In the genomic region with DNA sequence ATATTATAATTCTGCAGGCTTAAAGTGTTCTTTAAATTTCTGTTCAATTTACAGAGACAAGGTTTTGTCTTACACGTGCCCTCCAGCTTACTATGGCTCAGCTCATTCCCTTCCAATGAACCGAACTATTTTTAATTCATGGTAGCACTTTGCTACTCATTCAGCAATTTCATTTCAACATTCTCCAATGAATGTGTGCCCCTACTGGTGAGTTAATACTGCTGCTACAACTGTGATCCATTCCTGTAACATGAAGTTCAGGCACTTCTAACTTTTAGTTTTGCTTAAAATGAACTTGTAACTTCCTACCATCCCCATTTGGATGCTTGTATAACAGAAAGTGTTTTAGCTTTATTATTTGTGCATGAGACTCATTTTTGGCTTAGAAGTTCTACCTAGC, we compare ENCODE assay signal across 12 cellular contexts.
DNase-seq lines count a peak whose midpoint lies in the region; TF ChIP-seq lines count a peak whose summit lies in the region.
"Had no signal": no experiment of that assay in that cellular context is flagged by ENCODE, and none has a peak within 500 bp of the region (broad histone marks: within the 10 kb centered on the region; RNA-seq: fewer than 3 reads in every experiment).

No MANE protein-coding gene starts in this region.

- CTCF ChIA-PET in mammary epithelial cell (lab: Charles Lee; ENCODE audit: low non-redundant PET), result interaction anchor here (0.7 to 0.8 kb wide), 2 partner anchors 275 to 326 kb away, joined by 3 to 6 read pairs; no protein-coding TSS in a partner anchor

- no peaks in the 10 kb centered on the region for H3K27me3 ChIP-seq in MM.1S (replicated peaks; ENCODE audit: insufficient read depth, low read length)
- no peaks in the 10 kb centered on the region for H3K27me3 ChIP-seq in mammary epithelial cell (ENCODE audit: insufficient read depth, low read length)

- H3K4me3 Mint-ChIP-seq in progenitor cell of endocrine pancreas (ENCODE audit: low read depth), result no peak overlapping the region
- H3K4me3 Mint-ChIP-seq: activated naive CD8-positive, alpha-beta T cell treated with anti-CD3 and anti-CD28 coated beads for 36 hours had no signal

- H3K4me1 ChIP-seq in MM.1S (ENCODE audit: low read length), result no peaks in the 10 kb centered on the region
- no peaks in the 10 kb centered on the region for H3K4me1 ChIP-seq in mammary epithelial cell (ENCODE audit: insufficient read depth, low read length)
- H3K4me1 ChIP-seq: prostate gland had no signal

- intact Hi-C loops in mammary epithelial cell (cut with micrococcal nuclease), result loop anchor here (10.0 kb wide), 1 partner anchor 46 kb away; no protein-coding TSS in a partner anchor

- no peaks in the 10 kb centered on the region for H3F3A ChIP-seq in MM.1S (ENCODE audit: insufficient read depth, low read length)

- H3K27ac Mint-ChIP-seq in progenitor cell of endocrine pancreas, result no peak overlapping the region
- H3K27ac Mint-ChIP-seq: activated naive CD8-positive, alpha-beta T cell treated with anti-CD3 and anti-CD28 coated beads for 36 hours had no signal

- H3K9me3 ChIP-seq in MM.1S (replicated peaks; ENCODE audit: insufficient read depth, low read length), result no peaks in the 10 kb centered on the region
- H3K9me3 ChIP-seq in mammary epithelial cell (replicated peaks; ENCODE audit: insufficient read depth, low read length), result no peaks in the 10 kb centered on the region
- H3K9me3 ChIP-seq: prostate gland had no signal

- H2AFZ ChIP-seq in MM.1S (ENCODE audit: low read length), result no peak overlapping the region
- no peak overlapping the region for H2AFZ ChIP-seq in mammary epithelial cell (ENCODE audit: low read depth, low read length)

- in situ Hi-C loops in mammary epithelial cell (cut with MboI; ENCODE audit: low sequenced_read_pairs in 2 of 2), result no loop called here
- in situ Hi-C loops in KBM-7 (cut with MboI; ENCODE audit: low pct_unique_long_range_greater_than_20kb, low sequenced_read_pairs), result no loop called here

- DNase-seq in NCI-H748 treated with DMSO at 0.1 percent for 48 hours (lab: John Stamatoyannopoulos, UW) (peak; percentile 11), NCI-H748 (lab: John Stamatoyannopoulos, UW; ENCODE audit: unreplicated experiment) (no peak), MM.1S (peak; percentile 9), mammary epithelial cell (no peak), progenitor cell of endocrine pancreas (ENCODE audit: low spot score, unreplicated experiment) (no peak), amygdala (lab: John Stamatoyannopoulos, UW) (no peak), KBM-7 (no peak)
- DNase-seq in activated CD4-positive, alpha-beta T cell treated with anti-CD3 and anti-CD28 coated beads for 48 hours, result no peak
- DNase-seq: activated naive CD8-positive, alpha-beta T cell treated with anti-CD3 and anti-CD28 coated beads for 36 hours; stimulated activated CD4-positive, alpha-beta T cell treated with anti-CD3 and anti-CD28 coated beads, Interleukin-4, amount 100 ng/mL, for 24 hours had no signal

- no peaks in the 10 kb centered on the region for H3K36me3 Mint-ChIP-seq in progenitor cell of endocrine pancreas (ENCODE audit: insufficient read depth)
- H3K36me3 Mint-ChIP-seq: activated naive CD8-positive, alpha-beta T cell treated with anti-CD3 and anti-CD28 coated beads for 36 hours had no signal

- TF ChIP-seq CTCF in MM.1S (IDR thresholded peaks at IDR 0.05; ENCODE audit: low read length), result peak; percentile 38; the same call in 1 of the 2 replicates
- peak; percentile 18 to 42 for TF ChIP-seq CTCF in mammary epithelial cell (conservative IDR thresholded peaks at IDR 0.05 in 1 of 2, IDR thresholded peaks at IDR 0.05 in 1 of 2; ENCODE audit: extremely low read depth in 1 of 2, insufficient read depth in 1 of 2, low read depth in 1 of 2, low read length in 2 of 2)
- peak; percentile 47 for TF ChIP-seq CTCF in progenitor cell of endocrine pancreas (IDR thresholded peaks at IDR 0.05; ENCODE audit: unreplicated experiment)

- no peaks in the 10 kb centered on the region for H4K20me1 ChIP-seq in MM.1S (ENCODE audit: insufficient read depth, low read length)
- H4K20me1 ChIP-seq in mammary epithelial cell (ENCODE audit: insufficient read depth, low read length), result no peaks in the 10 kb centered on the region

- WGBS in mammary epithelial cell (ENCODE audit: low coverage, missing lambda C conversion rate), result 71% methylated on average over 2 of the region's 2 CpGs

- no peak overlapping the region for H3K9ac ChIP-seq in MM.1S (ENCODE audit: low read length)
- no peak overlapping the region for H3K9ac ChIP-seq in mammary epithelial cell (ENCODE audit: insufficient read depth, low read length)

- dilution Hi-C loops in mammary epithelial cell (cut with HindIII; ENCODE audit: low sequenced_read_pairs), result no loop called here

- BruUV-seq in mammary epithelial cell (replicated peaks; lab: Mats Ljungman, UMichigan), result no TSS peak

- H3K27ac ChIP-seq in MM.1S (ENCODE audit: low read length) (no peak overlapping the region), mammary epithelial cell (ENCODE audit: insufficient read depth, low read depth, low read length) (no peak overlapping the region)
- H3K27ac ChIP-seq: prostate gland had no signal

- H3K36me3 ChIP-seq in MM.1S (replicated peaks; ENCODE audit: insufficient read depth, low read length) (no peaks in the 10 kb centered on the region), mammary epithelial cell (ENCODE audit: insufficient read depth, low read length) (no peaks in the 10 kb centered on the region)
- H3K36me3 ChIP-seq: prostate gland had no signal

- H3K27me3 Mint-ChIP-seq in progenitor cell of endocrine pancreas, result no peaks in the 10 kb centered on the region

- H3K79me2 ChIP-seq in MM.1S (ENCODE audit: low read length) (no peaks in the 10 kb centered on the region), mammary epithelial cell (ENCODE audit: insufficient read depth, low read length) (no peaks in the 10 kb centered on the region)

- H3K4me3 ChIP-seq in MM.1S (ENCODE audit: low read length) (no peak overlapping the region), mammary epithelial cell (replicated peaks in 1 of 3; ENCODE audit: insufficient read depth in 1 of 3, low read depth in 2 of 3, low read length in 3 of 3) (no peak overlapping the region)
- H3K4me3 ChIP-seq: K562, prostate gland had no signal

- peaks cover 5% of the 10 kb centered on the region for H3K9me3 Mint-ChIP-seq in progenitor cell of endocrine pancreas (ENCODE audit: low read depth)
- H3K9me3 Mint-ChIP-seq: activated naive CD8-positive, alpha-beta T cell treated with anti-CD3 and anti-CD28 coated beads for 36 hours had no signal

- H3K4me2 ChIP-seq in MM.1S (ENCODE audit: low read depth, low read length) (no peak overlapping the region), mammary epithelial cell (ENCODE audit: insufficient read depth, low read depth, low read length) (no peak overlapping the region)

- H3K9me2 ChIP-seq in MM.1S (replicated peaks; ENCODE audit: insufficient read depth, low read length), result no peaks in the 10 kb centered on the region

- H3K4me1 Mint-ChIP-seq in progenitor cell of endocrine pancreas (ENCODE audit: low read depth), result peaks cover 1% of the 10 kb centered on the region
- H3K4me1 Mint-ChIP-seq: activated naive CD8-positive, alpha-beta T cell treated with anti-CD3 and anti-CD28 coated beads for 36 hours had no signal

Comparison
In these comparisons a context has a peak if more than half of its experiments do, and no peak if none do; other contexts are left out.
1. DNase-seq: peak in NCI-H748 treated with DMSO at 0.1 percent for 48 hours (single experiment) and MM.1S (single experiment); none in NCI-H748 (single experiment), mammary epithelial cell (single experiment), progenitor cell of endocrine pancreas (single experiment), amygdala (0 of 56), KBM-7 (single experiment) and activated CD4-positive, alpha-beta T cell treated with anti-CD3 and anti-CD28 coated beads for 48 hours (single experiment).
2. Peak in every context shown above with its lines, with median percentiles within 50 percentile points of each other: CTCF ChIP-seq.